8 cellular contexts compared by ENCODE assay signal in genomic region chr3:46845397-46845859, GRCh38. TPM values are rescaled to one million over a fixed set of nuclear protein-coding genes. Genes with fewer than 3 reads are reported as not detected.
DNase-seq lines count a peak whose midpoint lies in the region; ATAC-seq and TF ChIP-seq lines count a peak whose summit lies in the region.

No MANE protein-coding gene starts in this region.

- WGBS in lung, 2 donors = 2% methylated on average over 19 to 23 of the region's 23 CpGs
- 8% methylated on average over 23 of the region's 23 CpGs for WGBS in thymus

- ATAC-seq in GM21825 (IDR thresholded peaks at IDR 0.05; ENCODE audit: unreplicated experiment) (peak; percentile 48), lung (ENCODE audit: insufficient read depth, low FRiP score) (peak; percentile 67), GM21381 (IDR thresholded peaks at IDR 0.05; ENCODE audit: unreplicated experiment) (no peak)

- intact Hi-C loops in dorsolateral prefrontal cortex (cut with DNase I) = loop anchor here in 1 of 2 donors (5.0 kb wide), 1 partner anchor 62 kb away; no protein-coding TSS in a partner anchor

- H3K4me3 ChIP-seq in DOHH2 (ENCODE audit: low read length) (peak overlapping the region; percentile 72), dorsolateral prefrontal cortex (peak overlapping the region; percentile 39 to 83 (median 67)), lung (no peak overlapping the region), thymus (ENCODE audit: low read length) (peak overlapping the region; percentile 63)

- H3K9me2 ChIP-seq in DOHH2 (replicated peaks; ENCODE audit: control insufficient read depth, low read length) = no peaks in the 10 kb centered on the region

- H3K36me3 ChIP-seq in DOHH2 (ENCODE audit: control insufficient read depth, low read length) (no peaks in the 10 kb centered on the region), lung (ENCODE audit: control insufficient read depth in 2 of 2, insufficient read depth in 2 of 2, low read length in 2 of 2) (no peaks in the 10 kb centered on the region), thymus (ENCODE audit: control insufficient read depth, insufficient read depth) (no peaks in the 10 kb centered on the region)

- H3K27ac ChIP-seq in DOHH2 (ENCODE audit: low read depth, low read length) (no peak overlapping the region), dorsolateral prefrontal cortex (peak overlapping the region in 57 of 59 donors; percentile 5 to 89 (median 74)), lung (ENCODE audit: low read depth in 1 of 2, low read length in 1 of 2) (peak overlapping the region; percentile 27 to 63), thymus (ENCODE audit: low read depth) (peak overlapping the region; percentile 70)

- H3F3A ChIP-seq in DOHH2 (ENCODE audit: control insufficient read depth, insufficient read depth) = no peaks in the 10 kb centered on the region

- no peaks in the 10 kb centered on the region for H4K20me1 ChIP-seq in DOHH2 (ENCODE audit: control insufficient read depth, insufficient read depth, low read depth, low read length)

- TF ChIP-seq CTCF in DOHH2 (IDR thresholded peaks at IDR 0.05; ENCODE audit: low read depth, low read length, poor library complexity, severe bottlenecking) = no peak
- TF ChIP-seq CTCF in dorsolateral prefrontal cortex (IDR thresholded peaks at IDR 0.05 in 54 of 56, conservative IDR thresholded peaks at IDR 0.05 in 2 of 56; ENCODE audit: low read depth in 1 of 56, partially characterized antibody in 56 of 56) = no peak
- TF ChIP-seq CTCF in lung (IDR thresholded peaks at IDR 0.05; ENCODE audit: control extremely low read depth, extremely low read depth) = no peak

- H3K79me2 ChIP-seq in DOHH2 (ENCODE audit: control insufficient read depth, low read length) = no peaks in the 10 kb centered on the region

- peaks cover 17% of the 10 kb centered on the region for H3K4me1 ChIP-seq in DOHH2 (ENCODE audit: control insufficient read depth, low read length)
- peaks cover 0 to 13% of the 10 kb centered on the region in 2 donors for H3K4me1 ChIP-seq in lung (ENCODE audit: control insufficient read depth in 2 of 2, insufficient read depth in 2 of 2, low read length in 2 of 2)
- H3K4me1 ChIP-seq in thymus (ENCODE audit: control insufficient read depth, insufficient read depth, low read length) = peaks cover 5% of the 10 kb centered on the region

- H3K9me3 ChIP-seq in DOHH2 (ENCODE audit: control insufficient read depth, insufficient read depth, low read length) = no peaks in the 10 kb centered on the region; the same call in 1 of the 2 replicates
- H3K9me3 ChIP-seq in lung (ENCODE audit: control insufficient read depth in 2 of 2, insufficient read depth in 1 of 2, low read length in 1 of 2) = peaks cover 1 to 8% of the 10 kb centered on the region in 2 donors
- no peaks in the 10 kb centered on the region for H3K9me3 ChIP-seq in thymus (ENCODE audit: control insufficient read depth)

- peak; percentile 74 for DNase-seq in NCI-H69 (lab: John Stamatoyannopoulos, UW)
- peak in 4 of 10 donors; percentile 36 to 62 (median 54) for DNase-seq in dorsolateral prefrontal cortex
- peak; percentile 79 for DNase-seq in lung (ENCODE audit: low spot score)
- no peak for DNase-seq in NCI-H1436 (lab: John Stamatoyannopoulos, UW)

- H3K27me3 ChIP-seq in DOHH2 (ENCODE audit: control insufficient read depth, low read length) (peaks cover 17% of the 10 kb centered on the region), dorsolateral prefrontal cortex (no peaks in the 10 kb centered on the region), lung (ENCODE audit: control insufficient read depth, insufficient read depth) (no peaks in the 10 kb centered on the region), thymus (ENCODE audit: control insufficient read depth, insufficient read depth) (no peaks in the 10 kb centered on the region)

- H3K4me2 ChIP-seq in DOHH2 (ENCODE audit: low read length) = peak overlapping the region; percentile 80

RNA-seq across cellular contexts. Expression of gene MYL3, which starts 17.8 kb away (rescaled TPM):
- total RNA-seq in dorsolateral prefrontal cortex (10 to 100 TPM in 3 of 120 experiments, 1 to 10 TPM in 117; 1.2 to 13.0 (median 4.9) TPM), lung (1 to 10 TPM; 2.8 to 4.1 TPM)
- polyA plus RNA-seq in lung (1 to 10 TPM; 1.9 to 2.4 TPM), thymus (0.50 TPM)

RNA-seq across cellular contexts. Expression of gene PTH1R, which starts 32.1 kb away (rescaled TPM):
- total RNA-seq in dorsolateral prefrontal cortex (10 to 100 TPM in 115 of 120 experiments, 1 to 10 TPM in 5; 7.9 to 65.0 (median 17.4) TPM), lung (10 to 100 TPM; 14.7 to 25.1 TPM)
- polyA plus RNA-seq in lung (10 to 100 TPM; 11.2 to 29.7 TPM), thymus (6.9 TPM)
